ENCODE assay signal across 8 cellular contexts in genomic region chr5:169583101-169583423, GRCh38. TPM values are rescaled to one million over a fixed set of nuclear protein-coding genes. Genes with fewer than 3 reads are reported as not detected.
DNase-seq lines count a peak whose midpoint lies in the region; TF ChIP-seq lines count a peak whose summit lies in the region.

No MANE protein-coding gene starts in this region.

- TF ChIP-seq CTCF in endodermal cell (conservative IDR thresholded peaks at IDR 0.05) (no peak), neural progenitor cell (IDR thresholded peaks at IDR 0.05) (no peak)

- no peak for DNase-seq in activated naive CD4-positive, alpha-beta T cell treated with anti-CD3 and anti-CD28 coated beads, Interleukin-2, amount 10 ng/mL, durations not matched to agents 7 days and 5 days
- DNase-seq in activated naive CD4-positive, alpha-beta T cell (lab: John Stamatoyannopoulos, UW): no peak
- no peak for DNase-seq in Karpas-422
- no peak for DNase-seq in endodermal cell
- DNase-seq in neural progenitor cell (ENCODE audit: low spot score): no peak
- DNase-seq in AG20443 (ENCODE audit: low spot score): no peak
- DNase-seq in KBM-7: no peak
- no peak for DNase-seq in SKM-1 (lab: John Stamatoyannopoulos, UW; ENCODE audit: unreplicated experiment)

- H3K27me3 Mint-ChIP-seq in activated naive CD4-positive, alpha-beta T cell treated with anti-CD3 and anti-CD28 coated beads, Interleukin-2, amount 10 ng/mL, durations not matched to agents 7 days and 5 days: peaks cover 15% of the 10 kb centered on the region
- peaks cover 7% of the 10 kb centered on the region for H3K27me3 Mint-ChIP-seq in endodermal cell (ENCODE audit: insufficient read depth)
- H3K27me3 Mint-ChIP-seq in neural progenitor cell (ENCODE audit: insufficient read depth, low read depth): peaks cover 2% of the 10 kb centered on the region

- H3K79me2 ChIP-seq in Karpas-422 (ENCODE audit: low read length) (peaks cover 45% of the 10 kb centered on the region), neural progenitor cell (ENCODE audit: low read depth) (peaks cover 44% of the 10 kb centered on the region)

- H3K27ac Mint-ChIP-seq in activated naive CD4-positive, alpha-beta T cell treated with anti-CD3 and anti-CD28 coated beads, Interleukin-2, amount 10 ng/mL, durations not matched to agents 7 days and 5 days: peak overlapping the region; percentile 95
- peak overlapping the region; percentile 99 for H3K27ac Mint-ChIP-seq in endodermal cell
- H3K27ac Mint-ChIP-seq in neural progenitor cell: no peak overlapping the region

- no peaks in the 10 kb centered on the region for H3K27me3 ChIP-seq in Karpas-422 (ENCODE audit: low read length)
- peaks cover 12% of the 10 kb centered on the region for H3K27me3 ChIP-seq in endodermal cell (ENCODE audit: control insufficient read depth, insufficient read depth, low read length, poor library complexity, severe bottlenecking)
- H3K27me3 ChIP-seq in neural progenitor cell: peaks cover 19% of the 10 kb centered on the region

- H3K4me1 ChIP-seq in Karpas-422 (ENCODE audit: low read length) (peaks cover 25% of the 10 kb centered on the region), endodermal cell (ENCODE audit: control insufficient read depth, insufficient read depth, low read length) (peaks cover 8% of the 10 kb centered on the region), neural progenitor cell (no peaks in the 10 kb centered on the region)

- in situ Hi-C loops in KBM-7 (cut with MboI; ENCODE audit: low pct_unique_long_range_greater_than_20kb, low sequenced_read_pairs): no loop called here

- H4K20me1 ChIP-seq in Karpas-422 (ENCODE audit: insufficient read depth, low read depth, low read length) (no peaks in the 10 kb centered on the region), neural progenitor cell (ENCODE audit: low read depth) (peaks cover 18% of the 10 kb centered on the region)

- 14 to 20% methylated on average over 4 to 7 of the region's 7 CpGs for WGBS in endodermal cell (ENCODE audit: insufficient coverage in 1 of 2, insufficient read length in 1 of 2), 2 experiments

- peaks cover 39% of the 10 kb centered on the region for H3K4me1 Mint-ChIP-seq in activated naive CD4-positive, alpha-beta T cell treated with anti-CD3 and anti-CD28 coated beads, Interleukin-2, amount 10 ng/mL, durations not matched to agents 7 days and 5 days
- peaks cover 28% of the 10 kb centered on the region for H3K4me1 Mint-ChIP-seq in endodermal cell
- peaks cover 11% of the 10 kb centered on the region for H3K4me1 Mint-ChIP-seq in neural progenitor cell

- H3K9me3 Mint-ChIP-seq in activated naive CD4-positive, alpha-beta T cell treated with anti-CD3 and anti-CD28 coated beads, Interleukin-2, amount 10 ng/mL, durations not matched to agents 7 days and 5 days: no peaks in the 10 kb centered on the region
- no peaks in the 10 kb centered on the region for H3K9me3 Mint-ChIP-seq in endodermal cell
- H3K9me3 Mint-ChIP-seq in neural progenitor cell: no peaks in the 10 kb centered on the region

- H3K4me2 ChIP-seq in Karpas-422 (ENCODE audit: low read depth, low read length, poor library complexity, severe bottlenecking) (peak overlapping the region; percentile 96), neural progenitor cell (peak overlapping the region; percentile 87)

- CTCF ChIA-PET in activated naive CD4-positive, alpha-beta T cell treated with anti-CD3 and anti-CD28 coated beads, Interleukin-2, amount 10 ng/mL, durations not matched to agents 7 days and 5 days (lab: Charles Lee): interaction anchor here (1.6 kb wide), 1 partner anchor 89 kb away, joined by 3 read pairs; no protein-coding TSS in a partner anchor

- H3K27ac ChIP-seq in Karpas-422 (ENCODE audit: low read length): no peak overlapping the region
- no peak overlapping the region for H3K27ac ChIP-seq in endodermal cell (ENCODE audit: low read depth, low read length)
- no peak overlapping the region for H3K27ac ChIP-seq in neural progenitor cell

- H3F3A ChIP-seq in neural progenitor cell (ENCODE audit: low read depth): no peaks in the 10 kb centered on the region

- H3K9me3 ChIP-seq in Karpas-422 (ENCODE audit: low read length) (no peaks in the 10 kb centered on the region), endodermal cell (ENCODE audit: control insufficient read depth, low read length) (no peaks in the 10 kb centered on the region), neural progenitor cell (ENCODE audit: low read depth) (no peaks in the 10 kb centered on the region)

- peak overlapping the region; percentile 99 for H3K4me3 Mint-ChIP-seq in activated naive CD4-positive, alpha-beta T cell treated with anti-CD3 and anti-CD28 coated beads, Interleukin-2, amount 10 ng/mL, durations not matched to agents 7 days and 5 days
- H3K4me3 Mint-ChIP-seq in endodermal cell (peak overlapping the region; percentile 96), neural progenitor cell (peak overlapping the region; percentile 98)

- H3K9ac ChIP-seq in Karpas-422 (ENCODE audit: low read length) (peak overlapping the region; percentile 66), endodermal cell (ENCODE audit: extremely low read depth, low read length, poor library complexity, severe bottlenecking) (peak overlapping the region; percentile 54), neural progenitor cell (peak overlapping the region; percentile 55)

- H2AFZ ChIP-seq in Karpas-422 (ENCODE audit: low read length): peak overlapping the region; percentile 55; the same call in 1 of the 2 replicates
- peak overlapping the region; percentile 90 for H2AFZ ChIP-seq in neural progenitor cell (replicated peaks)

- H3K36me3 Mint-ChIP-seq in activated naive CD4-positive, alpha-beta T cell treated with anti-CD3 and anti-CD28 coated beads, Interleukin-2, amount 10 ng/mL, durations not matched to agents 7 days and 5 days: peaks cover 11% of the 10 kb centered on the region
- H3K36me3 Mint-ChIP-seq in endodermal cell (ENCODE audit: low read depth): no peaks in the 10 kb centered on the region
- H3K36me3 Mint-ChIP-seq in neural progenitor cell: peaks cover 2% of the 10 kb centered on the region

- peaks cover 4% of the 10 kb centered on the region; the same call in 1 of the 2 replicates for H3K36me3 ChIP-seq in Karpas-422 (ENCODE audit: insufficient read depth, low read length)
- peaks cover 2% of the 10 kb centered on the region for H3K36me3 ChIP-seq in endodermal cell (ENCODE audit: control insufficient read depth, insufficient read depth, low read length)
- H3K36me3 ChIP-seq in neural progenitor cell: peaks cover 2% of the 10 kb centered on the region

- no peaks in the 10 kb centered on the region for H3K9me2 ChIP-seq in Karpas-422 (replicated peaks; ENCODE audit: insufficient read depth, low read length)

- H3K4me3 ChIP-seq in Karpas-422 (ENCODE audit: low read length) (peak overlapping the region; percentile 84), endodermal cell (ENCODE audit: low read length) (peak overlapping the region; percentile 90), neural progenitor cell (peak overlapping the region; percentile 78)

RNA-seq across cellular contexts. Expression of gene SPDL1, which starts 0.5 kb away (rescaled TPM):
- 20.9 and 28.3 TPM in 2 replicates for total RNA-seq in Karpas-422 (2014; rRNA removed; shearing (Covaris generic); ENCODE audit: low replicate concordance)
- total RNA-seq in endodermal cell (10 to 100 TPM; 42.0 to 47.4 TPM), neural progenitor cell (ENCODE audit: low replicate concordance) (91.4 and 151 TPM in 2 replicates)
- 55.4 TPM for polyA plus RNA-seq in endodermal cell (2013, experiment 1 of 2)
- 52.3 TPM for polyA plus RNA-seq in endodermal cell (2013, experiment 2 of 2)

RNA-seq across cellular contexts. Expression of gene DOCK2, which starts 54.0 kb away (rescaled TPM):
- 199 and 255 TPM in 2 replicates for total RNA-seq in Karpas-422 (2014; rRNA removed; shearing (Covaris generic); ENCODE audit: low replicate concordance)
- total RNA-seq in endodermal cell (1 to 10 TPM; 2.6 to 3.9 TPM), neural progenitor cell (ENCODE audit: low replicate concordance) (1.1 and 1.7 TPM in 2 replicates)
- 0.25 TPM for polyA plus RNA-seq in endodermal cell (2013, experiment 1 of 2)
- polyA plus RNA-seq in endodermal cell (2013, experiment 2 of 2): 0.46 TPM

Comparison
In these comparisons a context has a peak if more than half of its experiments do, and no peak if none do; other contexts are left out.
1. RNA of gene DOCK2, which starts 54.0 kb away (total RNA-seq): 199 to 255 TPM in Karpas-422; 2.6 to 3.9 TPM in endodermal cell and 1.1 to 1.7 TPM in neural progenitor cell; every median in the first group is over 10 times any median in the second.
2. Peak in every context shown above with its lines, with median percentiles within 50 percentile points of each other: H3K4me3 Mint-ChIP-seq, H3K4me3 ChIP-seq and H3K9ac ChIP-seq.